35 cellular contexts compared by ENCODE assay signal in the genomic region with DNA sequence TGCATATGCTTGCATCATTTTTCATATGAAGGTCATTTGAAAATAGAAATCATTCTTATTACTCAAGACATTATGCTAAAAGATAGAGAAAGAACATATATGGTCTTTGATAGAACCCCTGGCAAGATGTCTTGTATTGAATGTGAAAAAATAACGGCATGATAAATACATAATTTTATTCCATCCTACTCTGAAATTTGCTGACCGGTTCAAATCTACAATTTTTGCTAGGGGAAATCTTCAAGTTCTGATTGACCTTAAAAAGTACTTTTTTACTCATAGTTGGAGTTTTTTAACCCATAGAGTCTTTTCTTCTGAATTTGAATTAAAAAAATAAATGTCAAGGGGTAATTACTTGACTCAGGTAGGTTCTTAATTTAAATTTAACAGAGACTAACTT.
"Had no signal": no experiment of that assay in that cellular context is flagged by ENCODE, and none has a peak within 500 bp of the region (broad histone marks: within the 10 kb centered on the region; RNA-seq: fewer than 3 reads in every experiment).

No MANE protein-coding gene starts in this region.

- H3K27me3 ChIP-seq: MG63 had no signal

- H3K4me3 ChIP-seq: MG63 had no signal

- H3K36me3 ChIP-seq: MG63 had no signal

- H3K9me3 ChIP-seq: MG63 had no signal

- DNase-seq: Kasumi-1, MG63, MM.1S, MV-4-11, NCI-H1048, NCI-H1092, NCI-H1092 treated with DMSO at 0.1 percent for 48 hours, NCI-H1105, NCI-H1105 treated with DMSO at 0.1 percent for 48 hours, NCI-H1417, NCI-H1417 treated with DMSO at 0.1 percent for 48 hours, NCI-H1436, NCI-H1436 treated with DMSO at 0.1 percent for 48 hours, NCI-H146, NCI-H1694, NCI-H1694 treated with DMSO at 0.1 percent for 48 hours, NCI-H187, NCI-H187 treated with DMSO at 0.1 percent for 48 hours, NCI-H1930, NCI-H2029, NCI-H2029 treated with DMSO at 0.1 percent for 48 hours, NCI-H2081, NCI-H2081 treated with DMSO at 0.1 percent for 48 hours, NCI-H2107, NCI-H2171, NCI-H2171 treated with DMSO at 0.1 percent for 48 hours, NCI-H2227 treated with DMSO at 0.1 percent for 48 hours, NCI-H226, NCI-H345, NCI-H446, NCI-H510A, NCI-H510A treated with DMSO at 0.1 percent for 48 hours, NCI-H524, NCI-H524 treated with DMSO at 0.1 percent for 48 hours, NCI-H526 had no signal
